Comparison of ENCODE assay signal across 8 cellular contexts in the genomic region with DNA sequence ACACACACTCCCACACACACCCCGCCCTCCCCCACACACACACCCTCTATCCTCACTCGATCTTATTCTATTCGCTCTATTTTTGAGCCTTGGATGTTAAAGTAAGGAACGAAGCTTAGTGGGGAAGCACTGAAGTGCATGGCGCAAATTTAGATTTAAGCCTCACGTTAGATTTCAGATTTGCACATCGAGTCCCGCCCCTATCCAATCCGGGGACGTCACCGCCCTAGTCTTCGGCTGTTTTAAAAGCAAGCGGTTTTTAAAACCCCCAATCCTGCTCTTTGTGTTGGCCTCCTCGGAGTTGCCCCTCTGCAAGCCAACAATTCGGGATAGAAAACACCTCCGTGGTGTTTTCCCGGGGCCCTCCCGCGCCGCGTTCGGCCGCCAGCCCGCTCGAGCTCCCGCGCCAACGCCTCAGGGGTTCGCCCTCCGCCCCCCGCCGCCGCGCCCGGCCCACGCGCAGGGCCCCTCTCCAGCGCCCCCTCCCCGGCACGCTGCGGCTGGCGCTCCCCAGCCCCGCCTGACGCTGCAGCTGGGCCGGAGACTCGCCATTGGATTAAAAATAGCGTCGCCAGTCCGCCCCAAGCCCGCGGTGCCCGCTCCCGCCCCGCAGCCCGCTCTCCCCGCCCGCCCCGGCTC. TPM values are rescaled to one million over a fixed set of nuclear protein-coding genes. Genes with fewer than 3 reads are reported as not detected.
A peak's percentile ranks its signal among the peaks of the same experiment; 100 is the strongest.
DNase-seq lines count a peak whose midpoint lies in the region; ATAC-seq and TF ChIP-seq lines count a peak whose summit lies in the region.

A gene with protein sequence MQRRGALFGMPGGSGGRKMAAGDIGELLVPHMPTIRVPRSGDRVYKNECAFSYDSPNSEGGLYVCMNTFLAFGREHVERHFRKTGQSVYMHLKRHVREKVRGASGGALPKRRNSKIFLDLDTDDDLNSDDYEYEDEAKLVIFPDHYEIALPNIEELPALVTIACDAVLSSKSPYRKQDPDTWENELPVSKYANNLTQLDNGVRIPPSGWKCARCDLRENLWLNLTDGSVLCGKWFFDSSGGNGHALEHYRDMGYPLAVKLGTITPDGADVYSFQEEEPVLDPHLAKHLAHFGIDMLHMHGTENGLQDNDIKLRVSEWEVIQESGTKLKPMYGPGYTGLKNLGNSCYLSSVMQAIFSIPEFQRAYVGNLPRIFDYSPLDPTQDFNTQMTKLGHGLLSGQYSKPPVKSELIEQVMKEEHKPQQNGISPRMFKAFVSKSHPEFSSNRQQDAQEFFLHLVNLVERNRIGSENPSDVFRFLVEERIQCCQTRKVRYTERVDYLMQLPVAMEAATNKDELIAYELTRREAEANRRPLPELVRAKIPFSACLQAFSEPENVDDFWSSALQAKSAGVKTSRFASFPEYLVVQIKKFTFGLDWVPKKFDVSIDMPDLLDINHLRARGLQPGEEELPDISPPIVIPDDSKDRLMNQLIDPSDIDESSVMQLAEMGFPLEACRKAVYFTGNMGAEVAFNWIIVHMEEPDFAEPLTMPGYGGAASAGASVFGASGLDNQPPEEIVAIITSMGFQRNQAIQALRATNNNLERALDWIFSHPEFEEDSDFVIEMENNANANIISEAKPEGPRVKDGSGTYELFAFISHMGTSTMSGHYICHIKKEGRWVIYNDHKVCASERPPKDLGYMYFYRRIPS (plus strand): TSS at position 574 of the 639 bp plus-strand sequence. CDS start 186 bp downstream, outside the sequence.

- H3K9me3 ChIP-seq in HCT116 (ENCODE audit: control insufficient read depth in 1 of 2, insufficient read depth in 1 of 2, low read depth in 1 of 2, low read length in 2 of 2), result no peaks in the 10 kb centered on the region
- no peaks in the 10 kb centered on the region for H3K9me3 ChIP-seq in MM.1S (replicated peaks; ENCODE audit: insufficient read depth, low read length)
- no peaks in the 10 kb centered on the region for H3K9me3 ChIP-seq in heart left ventricle

- H3K27ac ChIP-seq in HCT116 (ENCODE audit: low read depth, low read length), result peak within 1 kb of the TSS; percentile 85
- H3K27ac ChIP-seq in MM.1S (ENCODE audit: low read length), result peak within 1 kb of the TSS; percentile 80
- peak within 1 kb of the TSS; percentile 35 for H3K27ac ChIP-seq in adipose tissue (ENCODE audit: low read depth, low read length)
- H3K27ac ChIP-seq in heart left ventricle, result peak within 1 kb of the TSS; percentile 86 to 97 (median 92)

- H2AFZ ChIP-seq in HCT116 (ENCODE audit: low read depth, low read length, poor library complexity, severe bottlenecking) (peak within 1 kb of the TSS; percentile 52), MM.1S (ENCODE audit: low read length) (peak within 1 kb of the TSS; percentile 80)

- H3K27me3 ChIP-seq in HCT116 (ENCODE audit: insufficient read depth, low read length) (no peaks in the 10 kb centered on the region), MM.1S (replicated peaks; ENCODE audit: insufficient read depth, low read length) (0 out of 2 replicates have a peak, but pooled peaks cover 6% of the 10 kb centered on the region), heart left ventricle (no peaks in the 10 kb centered on the region)

- H3K9me2 ChIP-seq in HCT116 (ENCODE audit: insufficient read depth) (no peaks in the 10 kb centered on the region), MM.1S (replicated peaks; ENCODE audit: insufficient read depth, low read length) (no peaks in the 10 kb centered on the region)

- TF ChIP-seq CTCF in GM12864 (IDR thresholded peaks at IDR 0.05; ENCODE audit: low read depth, low read length, missing control alignments) (peak; percentile 4), HCT116 (IDR thresholded peaks at IDR 0.05 in 2 of 3, conservative IDR thresholded peaks at IDR 0.05 in 1 of 3; ENCODE audit: borderline replicate concordance in 1 of 3, insufficient read depth in 1 of 3, low read depth in 2 of 3, low read length in 2 of 3) (no peak), MM.1S (IDR thresholded peaks at IDR 0.05; ENCODE audit: low read length) (peak; percentile 13; the same call in 1 of the 2 replicates), heart left ventricle (IDR thresholded peaks at IDR 0.05) (peak in 1 of 12 donors; percentile 11)

- H3K4me2 ChIP-seq in HCT116 (ENCODE audit: low read length) (peak within 1 kb of the TSS; percentile 69), MM.1S (ENCODE audit: low read depth, low read length) (peak within 1 kb of the TSS; percentile 82)

- intact Hi-C loops in HCT116 (cut with micrococcal nuclease) (no loop called here), heart left ventricle (cut with DNase I) (loop anchor here in 6 of 10 donors (5.0 to 10.0 kb wide), 5 partner anchors 65 to 92 kb away; no protein-coding TSS in a partner anchor), posterior cingulate gyrus (cut with DNase I) (loop anchor here (1.0 kb wide), 1 partner anchor 48 kb away; a partner anchor contains a TSS)

- H3K4me3 ChIP-seq in GM12864 (ENCODE audit: low read depth, low read length) (peak within 1 kb of the TSS; percentile 90), HCT116 (replicated peaks in 1 of 2; ENCODE audit: low read depth in 1 of 2, low read length in 2 of 2) (peak within 1 kb of the TSS; percentile 88 to 94), MM.1S (ENCODE audit: low read length) (peak within 1 kb of the TSS; percentile 90), heart left ventricle (peak within 1 kb of the TSS; percentile 61 to 93 (median 88))

- POLR2A ChIA-PET in HCT116 (lab: Charles Lee), result no interaction called here

- H3K9ac ChIP-seq in HCT116 (ENCODE audit: low read length), result peak within 1 kb of the TSS; percentile 95
- H3K9ac ChIP-seq in MM.1S (ENCODE audit: low read length), result peak within 1 kb of the TSS; percentile 89

- H3K79me2 ChIP-seq in HCT116 (ENCODE audit: insufficient read depth, low read length) (peaks cover 45% of the 10 kb centered on the region), MM.1S (ENCODE audit: low read length) (peaks cover 40% of the 10 kb centered on the region)

- H3F3A ChIP-seq in MM.1S (ENCODE audit: insufficient read depth, low read length), result peaks cover 23% of the 10 kb centered on the region

- DNase-seq in GM12864 (ENCODE audit: low read depth), result peak; percentile 53
- peak; percentile 66 for DNase-seq in HCT116 (ENCODE audit: low read depth, low spot score)
- DNase-seq in MM.1S, result peak; percentile 93
- DNase-seq in heart left ventricle, result peak; percentile 73 to 81 (median 79)
- DNase-seq in posterior cingulate gyrus, result peak; percentile 70 to 97 (median 76)
- peak; percentile 52 for DNase-seq in ureter (ENCODE audit: low spot score)

- no peak for TF ChIP-seq RAD21 in HCT116 (IDR thresholded peaks at IDR 0.05; ENCODE audit: low read depth)

- H3K4me1 ChIP-seq in HCT116 (ENCODE audit: control insufficient read depth in 1 of 2, insufficient read depth in 2 of 2, low read length in 2 of 2) (peaks cover 4 to 28% of the 10 kb centered on the region in 2 experiments; a peak in 3 of 4 replicates), MM.1S (ENCODE audit: low read length) (peaks cover 21% of the 10 kb centered on the region; the same call in 1 of the 2 replicates), heart left ventricle (peaks cover 0 to 28% (median 8%) of the 10 kb centered on the region in 12 donors)

- no TSS peak for BruUV-seq in HCT116 (replicated peaks; lab: Mats Ljungman, UMichigan)

- TF ChIP-seq POLR2A in HCT116 (IDR thresholded peaks at IDR 0.05; ENCODE audit: borderline replicate concordance, extremely low read depth, insufficient read depth, insufficient read length) (peak; percentile 37), heart left ventricle (IDR thresholded peaks at IDR 0.05) (no peak)

- RAD21 ChIA-PET in HCT116 (lab: Charles Lee; ENCODE audit: low non-redundant PET in 1 of 2, low total read pairs in 2 of 2, uncharacterized antibody in 2 of 2, unreplicated experiment in 2 of 2), result no interaction called here

- no peaks in the 10 kb centered on the region for H4K20me1 ChIP-seq in HCT116 (ENCODE audit: insufficient read depth)
- 0 out of 2 replicates have a peak, but pooled peaks cover 3% of the 10 kb centered on the region for H4K20me1 ChIP-seq in MM.1S (ENCODE audit: insufficient read depth, low read length)

- H3K36me3 ChIP-seq in HCT116 (ENCODE audit: control insufficient read depth in 1 of 2, insufficient read depth in 2 of 2, low read length in 2 of 2) (no peaks in the 10 kb centered on the region), MM.1S (replicated peaks; ENCODE audit: insufficient read depth, low read length) (no peaks in the 10 kb centered on the region), heart left ventricle (no peaks in the 10 kb centered on the region)

- 0 to 1% (median 1%) methylated on average over 51 to 58 of the region's 58 CpGs for WGBS in adipose tissue, 3 donors
- WGBS in heart left ventricle, 4 donors, result 0 to 1% (median 1%) methylated on average over 45 to 58 of the region's 58 CpGs

- ATAC-seq in HCT116 (peak; percentile 81), SK-N-SH treated with all-trans-retinoic acid at 6 μM for 48 hours (peak; percentile 73), heart left ventricle (peak; percentile 31 to 79 (median 64))

- CTCF ChIA-PET in HCT116 (lab: Charles Lee), result interaction anchor here (0.9 kb wide), 1 partner anchor 9 kb away, joined by 4 read pairs; no protein-coding TSS in a partner anchor

TF ChIP-seq in HCT116, 20 proteins besides CTCF, POLR2A, EP300 and RAD21 (continues in another document):
- TF ChIP-seq POLR2AphosphoS5 (IDR thresholded peaks at IDR 0.05; ENCODE audit: low read depth, low read length), result peak; percentile 53

TF ChIP-seq in SK-N-SH treated with all-trans-retinoic acid at 6 μM for 48 hours, 23 proteins besides CTCF, POLR2A, EP300 and RAD21 (continues in another document):
- TF ChIP-seq ZC3H10 (CRISPR knock-in tag; IDR thresholded peaks at IDR 0.05), result no peak
- TF ChIP-seq ZFP3 (CRISPR knock-in tag; IDR thresholded peaks at IDR 0.05), result no peak
- no peak for TF ChIP-seq ARNTL (CRISPR knock-in tag; IDR thresholded peaks at IDR 0.05; ENCODE audit: borderline replicate concordance, low read depth)
- TF ChIP-seq PPARA (CRISPR knock-in tag; IDR thresholded peaks at IDR 0.05; ENCODE audit: borderline replicate concordance), result no peak
- TF ChIP-seq ZNF565 (CRISPR knock-in tag; conservative IDR thresholded peaks at IDR 0.05; ENCODE audit: low read depth), result no peak

RNA-seq across cellular contexts. Expression of the gene that starts here (rescaled TPM):
- total RNA-seq in HCT116 (2021; ENCODE audit: unreplicated experiment) (22.7 TPM), heart left ventricle (100 to 1,000 TPM in 8 of 9 donors, 10 to 100 TPM in 1; 82.1 to 287 (median 151) TPM), ureter (9.1 TPM)
- polyA plus RNA-seq in HCT116 (2012), result 11.1 and 15.1 TPM in 2 replicates
- polyA plus RNA-seq in adipose tissue (1 to 10 TPM; 2.6 to 5.3 (median 5.3) TPM), heart left ventricle (10 to 100 TPM; 29.2 to 29.5 TPM)

Comparison
In these comparisons a context has a peak if more than half of its experiments do, and no peak if none do; other contexts are left out.
1. Peak in every context shown above with its lines: DNase-seq, ATAC-seq, H3K4me3 ChIP-seq and H3K27ac ChIP-seq.
2. RNA of the gene that starts here (polyA plus RNA-seq): 29.2 to 29.5 TPM in heart left ventricle; 2.6 to 5.3 TPM in adipose tissue; every median in the first group is over 4 times any median in the second.
3. CTCF ChIP-seq: peak in GM12864 (single experiment) and MM.1S (single experiment); none in HCT116 (0 of 3).
4. H3K27ac ChIP-seq: peak in every context shown above with its lines; median percentile 92 in heart left ventricle; 85 in HCT116; 80 in MM.1S; 35 in adipose tissue.